In the genomic region with DNA sequence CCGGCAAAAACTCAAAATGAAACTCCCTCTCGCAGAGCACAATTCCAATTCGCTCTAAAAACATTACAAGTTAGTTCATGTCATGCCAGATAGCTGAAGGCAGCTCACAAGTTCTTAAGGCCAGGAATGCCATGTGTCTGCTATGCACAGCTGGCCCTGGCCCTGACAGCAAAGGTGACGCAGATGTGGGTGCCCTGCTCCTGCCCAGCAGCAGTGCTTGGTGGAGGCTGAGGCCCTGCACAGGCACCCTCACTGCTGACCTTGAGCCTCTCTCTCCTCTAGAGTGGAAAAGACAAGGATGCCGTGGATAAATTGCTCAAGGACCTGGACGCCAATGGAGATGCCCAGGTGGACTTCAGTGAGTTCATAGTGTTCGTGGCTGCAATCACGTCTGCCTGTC, we compare ENCODE assay signal across 9 cellular contexts. TPM values are rescaled to one million over a fixed set of nuclear protein-coding genes. Genes with fewer than 3 reads are reported as not detected.
DNase-seq lines count a peak whose midpoint lies in the region; ATAC-seq and TF ChIP-seq lines count a peak whose summit lies in the region.
"Had no signal": no experiment of that assay in that cellular context is flagged by ENCODE, and none has a peak within 500 bp of the region (broad histone marks: within the 10 kb centered on the region; RNA-seq: fewer than 3 reads in every experiment).

No MANE protein-coding gene starts in this region.

- no peaks in the 10 kb centered on the region for H3K9me3 Mint-ChIP-seq in activated CD4-positive, alpha-beta T cell treated with anti-CD3 and anti-CD28 coated beads for 36 hours (ENCODE audit: low read depth)
- no peaks in the 10 kb centered on the region for H3K9me3 Mint-ChIP-seq in activated T-helper 2 cell treated with anti-CD3 and anti-CD28 coated beads, Interferon-gamma antibody, Interleukin-2, Interleukin-4, amounts not matched to agents 10 μg/mL and 5 μg/mL and 100 μg/mL, durations not matched to agents 14 hours and 24 hours and 36 hours
- H3K9me3 Mint-ChIP-seq in immature natural killer cell: no peaks in the 10 kb centered on the region

- intact Hi-C loops in activated CD4-positive, alpha-beta T cell treated with anti-CD3 and anti-CD28 coated beads for 36 hours (cut with DNase I, micrococcal nuclease): loop anchor here (1.0 to 2.0 kb wide), 2 partner anchors 13 to 22 kb away; a partner anchor contains a TSS
- intact Hi-C loops in activated T-helper 2 cell treated with anti-CD3 and anti-CD28 coated beads, Interferon-gamma antibody, Interleukin-2, Interleukin-4, amounts not matched to agents 10 μg/mL and 5 μg/mL and 100 μg/mL, durations not matched to agents 14 hours and 24 hours and 36 hours (cut with micrococcal nuclease): loop anchor here (1.0 kb wide), 4 partner anchors 9 to 56 kb away; a partner anchor contains a TSS
- intact Hi-C loops in stomach (cut with DNase I; ENCODE audit: low total_unique reads): no loop called here

- H3K9me3 ChIP-seq in stomach: no peaks in the 10 kb centered on the region

- no peak for DNase-seq in activated CD4-positive, alpha-beta T cell treated with anti-CD3 and anti-CD28 coated beads for 36 hours
- no peak for DNase-seq in activated CD4-positive, alpha-beta T cell treated with anti-CD3 and anti-CD28 coated beads, Interleukin-2, amount 50 U/mL, for 4 hours
- no peak for DNase-seq in activated T-helper 2 cell treated with anti-CD3 and anti-CD28 coated beads, Interferon-gamma antibody, Interleukin-2, Interleukin-4, amounts not matched to agents 10 μg/mL and 5 μg/mL and 100 μg/mL, durations not matched to agents 14 hours and 24 hours and 36 hours (ENCODE audit: low spot score)
- DNase-seq in immature natural killer cell (no peak), stomach (no peak), COLO668 (lab: John Stamatoyannopoulos, UW; ENCODE audit: unreplicated experiment) (no peak)
- DNase-seq: NCI-H446 treated with DMSO at 0.1 percent for 48 hours had no signal

- H3K4me1 Mint-ChIP-seq in activated CD4-positive, alpha-beta T cell treated with anti-CD3 and anti-CD28 coated beads for 36 hours: peaks cover 73% of the 10 kb centered on the region
- H3K4me1 Mint-ChIP-seq in activated T-helper 2 cell treated with anti-CD3 and anti-CD28 coated beads, Interferon-gamma antibody, Interleukin-2, Interleukin-4, amounts not matched to agents 10 μg/mL and 5 μg/mL and 100 μg/mL, durations not matched to agents 14 hours and 24 hours and 36 hours (ENCODE audit: low read depth): peaks cover 68% of the 10 kb centered on the region
- H3K4me1 Mint-ChIP-seq in immature natural killer cell: peaks cover 65 to 67% of the 10 kb centered on the region in 2 donors

- POLR2A ChIA-PET in activated CD4-positive, alpha-beta T cell treated with anti-CD3 and anti-CD28 coated beads for 36 hours (lab: Charles Lee): interaction anchor here (0.6 to 2.3 kb wide), 4 partner anchors 12 to 56 kb away, joined by 3 to 27 read pairs (median 6); a partner anchor contains a TSS

- H3K36me3 Mint-ChIP-seq in activated CD4-positive, alpha-beta T cell treated with anti-CD3 and anti-CD28 coated beads for 36 hours (ENCODE audit: low read depth): peaks cover 20% of the 10 kb centered on the region
- H3K36me3 Mint-ChIP-seq in activated T-helper 2 cell treated with anti-CD3 and anti-CD28 coated beads, Interferon-gamma antibody, Interleukin-2, Interleukin-4, amounts not matched to agents 10 μg/mL and 5 μg/mL and 100 μg/mL, durations not matched to agents 14 hours and 24 hours and 36 hours (ENCODE audit: low read depth): peaks cover 16% of the 10 kb centered on the region
- peaks cover 0 to 13% (median 4%) of the 10 kb centered on the region in 3 donors for H3K36me3 Mint-ChIP-seq in immature natural killer cell

- H3K4me3 ChIP-seq in stomach: peak overlapping the region in 2 of 4 donors; percentile 39 to 50

- H3K27ac ChIP-seq in stomach: peak overlapping the region; percentile 38 to 89 (median 79)

- CTCF ChIA-PET in activated CD4-positive, alpha-beta T cell treated with anti-CD3 and anti-CD28 coated beads for 36 hours (lab: Charles Lee): interaction anchor here (1.0 to 3.0 kb wide), 2 partner anchors 12 to 22 kb away, joined by 3 to 18 read pairs; a partner anchor contains a TSS

- peaks cover 0 to 20% (median 18%) of the 10 kb centered on the region in 4 donors for H3K36me3 ChIP-seq in stomach

- 61 to 80% (median 70%) methylated on average over 8 of the region's 8 CpGs for WGBS in stomach, 5 donors

- no peak for TF ChIP-seq CTCF in stomach (IDR thresholded peaks at IDR 0.05)

- no peak for TF ChIP-seq EP300 in stomach (IDR thresholded peaks at IDR 0.05)

- peaks cover 16 to 43% (median 35%) of the 10 kb centered on the region in 4 donors for H3K4me1 ChIP-seq in stomach

- no peak for TF ChIP-seq POLR2A in stomach (IDR thresholded peaks at IDR 0.05)

- H3K27me3 ChIP-seq in stomach: no peaks in the 10 kb centered on the region

- ATAC-seq in activated CD4-positive, alpha-beta T cell treated with anti-CD3 and anti-CD28 coated beads for 36 hours: peak; percentile 71
- ATAC-seq in HG03108 (IDR thresholded peaks at IDR 0.05; ENCODE audit: unreplicated experiment) (no peak), HG02852 (IDR thresholded peaks at IDR 0.05; ENCODE audit: unreplicated experiment) (no peak)

- H3K4me3 Mint-ChIP-seq in activated CD4-positive, alpha-beta T cell treated with anti-CD3 and anti-CD28 coated beads for 36 hours: peak overlapping the region; percentile 43
- peak overlapping the region; percentile 61 for H3K4me3 Mint-ChIP-seq in activated T-helper 2 cell treated with anti-CD3 and anti-CD28 coated beads, Interferon-gamma antibody, Interleukin-2, Interleukin-4, amounts not matched to agents 10 μg/mL and 5 μg/mL and 100 μg/mL, durations not matched to agents 14 hours and 24 hours and 36 hours (ENCODE audit: low read depth)
- H3K4me3 Mint-ChIP-seq in immature natural killer cell: peak overlapping the region; percentile 54 to 81 (median 75)

- H3K27me3 Mint-ChIP-seq in activated CD4-positive, alpha-beta T cell treated with anti-CD3 and anti-CD28 coated beads for 36 hours: no peaks in the 10 kb centered on the region
- H3K27me3 Mint-ChIP-seq in activated T-helper 2 cell treated with anti-CD3 and anti-CD28 coated beads, Interferon-gamma antibody, Interleukin-2, Interleukin-4, amounts not matched to agents 10 μg/mL and 5 μg/mL and 100 μg/mL, durations not matched to agents 14 hours and 24 hours and 36 hours (ENCODE audit: low read depth): no peaks in the 10 kb centered on the region
- peaks cover 0 to 4% (median 4%) of the 10 kb centered on the region in 3 donors for H3K27me3 Mint-ChIP-seq in immature natural killer cell (ENCODE audit: low read depth in 3 of 3)

- peak overlapping the region; percentile 99 for H3K27ac Mint-ChIP-seq in activated CD4-positive, alpha-beta T cell treated with anti-CD3 and anti-CD28 coated beads for 36 hours
- peak overlapping the region; percentile 97 for H3K27ac Mint-ChIP-seq in activated T-helper 2 cell treated with anti-CD3 and anti-CD28 coated beads, Interferon-gamma antibody, Interleukin-2, Interleukin-4, amounts not matched to agents 10 μg/mL and 5 μg/mL and 100 μg/mL, durations not matched to agents 14 hours and 24 hours and 36 hours
- peak overlapping the region; percentile 84 to 98 (median 97) for H3K27ac Mint-ChIP-seq in immature natural killer cell

RNA-seq across cellular contexts. Expression of a gene that starts 2.9 kb away (rescaled TPM):
- total RNA-seq in activated CD4-positive, alpha-beta T cell treated with anti-CD3 and anti-CD28 coated beads for 36 hours: 1 to 10 TPM; 1.9 to 2.1 TPM
- 3.4 and 5.8 TPM in 2 replicates for total RNA-seq in activated T-helper 2 cell treated with anti-CD3 and anti-CD28 coated beads, Interferon-gamma antibody, Interleukin-2, Interleukin-4, amounts not matched to agents 10 μg/mL and 5 μg/mL and 100 μg/mL, durations not matched to agents 14 hours and 24 hours and 36 hours
- 1 to 10 TPM in 1 of 3 donors, not detected in 2; 1.5 TPM for polyA plus RNA-seq in immature natural killer cell
- 100 to 1,000 TPM in 2 of 5 donors, 10 to 100 TPM in 1, 1 to 10 TPM in 1, not detected in 1; 3.1 to 237 (median 93.3) TPM for total RNA-seq in stomach
- polyA plus RNA-seq in stomach: 1,000 to 10,000 TPM in 1 of 3 donors, 100 to 1,000 TPM in 2; 142 to 2,173 (median 337) TPM

RNA-seq across cellular contexts. Expression of a gene that starts 13.1 kb away (rescaled TPM):
- total RNA-seq in activated CD4-positive, alpha-beta T cell treated with anti-CD3 and anti-CD28 coated beads for 36 hours: 10 to 100 TPM; 36.4 to 45.0 TPM
- 46.6 and 49.6 TPM in 2 replicates for total RNA-seq in activated T-helper 2 cell treated with anti-CD3 and anti-CD28 coated beads, Interferon-gamma antibody, Interleukin-2, Interleukin-4, amounts not matched to agents 10 μg/mL and 5 μg/mL and 100 μg/mL, durations not matched to agents 14 hours and 24 hours and 36 hours
- polyA plus RNA-seq in immature natural killer cell (100 to 1,000 TPM in 2 of 3 donors, 10 to 100 TPM in 1; 81.3 to 159 (median 139) TPM), stomach (10 to 100 TPM; 54.6 to 61.9 (median 57.3) TPM)
- 10 to 100 TPM in 4 of 5 donors, 1 to 10 TPM in 1; 2.3 to 60.7 (median 51.7) TPM for total RNA-seq in stomach

RNA-seq across cellular contexts. Expression of a gene that starts 19.4 kb away (rescaled TPM):
- total RNA-seq in activated CD4-positive, alpha-beta T cell treated with anti-CD3 and anti-CD28 coated beads for 36 hours: 10 to 100 TPM; 10.1 to 16.7 TPM
- total RNA-seq in activated T-helper 2 cell treated with anti-CD3 and anti-CD28 coated beads, Interferon-gamma antibody, Interleukin-2, Interleukin-4, amounts not matched to agents 10 μg/mL and 5 μg/mL and 100 μg/mL, durations not matched to agents 14 hours and 24 hours and 36 hours: 18.2 and 20.8 TPM in 2 replicates
- polyA plus RNA-seq in immature natural killer cell (10 to 100 TPM; 53.5 to 65.8 (median 54.2) TPM), stomach (10 to 100 TPM in 1 of 3 donors, 1 to 10 TPM in 2; 8.4 to 13.1 (median 8.9) TPM)
- total RNA-seq in stomach: 10 to 100 TPM in 4 of 5 donors, 1 to 10 TPM in 1; 9.5 to 64.3 (median 31.5) TPM

RNA-seq across cellular contexts. Expression of a gene that starts 56.1 kb away (rescaled TPM):
- total RNA-seq in activated CD4-positive, alpha-beta T cell treated with anti-CD3 and anti-CD28 coated beads for 36 hours: 100 to 1,000 TPM in 1 of 2 experiments, 10 to 100 TPM in 1; 66.8 to 122 TPM
- 105 TPM in 2 replicates for total RNA-seq in activated T-helper 2 cell treated with anti-CD3 and anti-CD28 coated beads, Interferon-gamma antibody, Interleukin-2, Interleukin-4, amounts not matched to agents 10 μg/mL and 5 μg/mL and 100 μg/mL, durations not matched to agents 14 hours and 24 hours and 36 hours
- polyA plus RNA-seq in immature natural killer cell: 100 to 1,000 TPM; 143 to 174 (median 161) TPM
- 100 to 1,000 TPM in 3 of 5 donors, 10 to 100 TPM in 2; 51.9 to 369 (median 105) TPM for total RNA-seq in stomach
- polyA plus RNA-seq in stomach: 100 to 1,000 TPM; 234 to 315 (median 267) TPM
